Comparison of ENCODE assay signal across 17 cellular contexts in genomic region chr16:15450624-15451023, GRCh38. TPM values are rescaled to one million over a fixed set of nuclear protein-coding genes. Genes with fewer than 3 reads are reported as not detected.
DNase-seq lines count a peak whose midpoint lies in the region; ATAC-seq and TF ChIP-seq lines count a peak whose summit lies in the region.
"Had no signal": no experiment of that assay in that cellular context is flagged by ENCODE, and none has a peak within 500 bp of the region (broad histone marks: within the 10 kb centered on the region; RNA-seq: fewer than 3 reads in every experiment).

No MANE protein-coding gene starts in this region.

- intact Hi-C loops in psoas muscle (cut with DNase I), result no loop called here

- H3K4me1 ChIP-seq in psoas muscle, result no peaks in the 10 kb centered on the region

- POLR2A ChIA-PET in HEK293T (lab: Yijun Ruan, JAX), result no interaction called here

- H3K9me3 ChIP-seq in MG63 (no peaks in the 10 kb centered on the region; the same call in 1 of the 2 replicates), psoas muscle (no peaks in the 10 kb centered on the region)

- DNase-seq in AG10803 (ENCODE audit: low read depth) (peak; percentile 74), MG63 (peak; percentile 41), fibroblast of peridontal ligament (ENCODE audit: extremely low read depth) (peak; percentile 72), psoas muscle (peak in 1 of 2 donors; percentile 54), HEK293T (ENCODE audit: extremely low spot score) (no peak), cerebellum (ENCODE audit: low spot score) (no peak), retina (no peak)
- DNase-seq in activated CD4-positive, alpha-beta T cell treated with anti-CD3 and anti-CD28 coated beads, Interleukin-2, amount 50 U/mL, for 48 hours, result no peak
- DNase-seq: CD8-positive, alpha-beta memory T cell; GF-D8; NCI-H1436; NCI-H2081 treated with DMSO at 0.1 percent for 48 hours; NCI-H2227 treated with DMSO at 0.1 percent for 48 hours; NCI-H526 treated with DMSO at 0.1 percent for 48 hours; NK-92 treated with Interleukin-12 subunit alpha and Interleukin-12 subunit beta, amount 100 ng/mL, for 24 hours; PC-9 had no signal

- H3K36me3 ChIP-seq in MG63, result no peaks in the 10 kb centered on the region
- H3K36me3 ChIP-seq in psoas muscle (ENCODE audit: insufficient read depth in 1 of 2, low read depth in 1 of 2), result no peaks in the 10 kb centered on the region

- no peak overlapping the region for H3K4me3 ChIP-seq in AG10803 (ENCODE audit: low read length)
- H3K4me3 ChIP-seq in MG63, result no peak overlapping the region
- no peak overlapping the region for H3K4me3 ChIP-seq in psoas muscle
- H3K4me3 ChIP-seq: PC-9 had no signal

- H3K27ac ChIP-seq in psoas muscle, result no peak overlapping the region
- H3K27ac ChIP-seq: HL-60, PC-9 had no signal

- TF ChIP-seq CTCF in AG10803 (conservative IDR thresholded peaks at IDR 0.05; ENCODE audit: low read length) (no peak), psoas muscle (IDR thresholded peaks at IDR 0.05) (no peak)

- peak in 3 of 4 donors; percentile 39 to 42 (median 40) for ATAC-seq in psoas muscle

- H3K27me3 ChIP-seq in MG63 (no peaks in the 10 kb centered on the region), psoas muscle (ENCODE audit: insufficient read depth in 3 of 3, low read length in 2 of 3) (no peaks in the 10 kb centered on the region)

- 17 to 41% (median 33%) methylated on average over 6 of the region's 6 CpGs for WGBS in psoas muscle, 3 donors

- CTCF ChIA-PET in HEK293T (lab: Yijun Ruan, JAX), result no interaction called here

TF ChIP-seq in HEK293T, 16 proteins besides CTCF, POLR2A, EP300 and RAD21:
- TF ChIP-seq LEF1 (IDR thresholded peaks at IDR 0.05; ENCODE audit: borderline replicate concordance), result no peak
- TF ChIP-seq ARNT (IDR thresholded peaks at IDR 0.05), result no peak
- TF ChIP-seq SUZ12 (IDR thresholded peaks at IDR 0.05), result no peak
- TF ChIP-seq L3MBTL2 (conservative IDR thresholded peaks at IDR 0.05), result no peak
- TF ChIP-seq HDGF (IDR thresholded peaks at IDR 0.05; ENCODE audit: borderline replicate concordance), result no peak
- no peak for TF ChIP-seq FOXA1 (IDR thresholded peaks at IDR 0.05)
- TF ChIP-seq, protein P1, sequence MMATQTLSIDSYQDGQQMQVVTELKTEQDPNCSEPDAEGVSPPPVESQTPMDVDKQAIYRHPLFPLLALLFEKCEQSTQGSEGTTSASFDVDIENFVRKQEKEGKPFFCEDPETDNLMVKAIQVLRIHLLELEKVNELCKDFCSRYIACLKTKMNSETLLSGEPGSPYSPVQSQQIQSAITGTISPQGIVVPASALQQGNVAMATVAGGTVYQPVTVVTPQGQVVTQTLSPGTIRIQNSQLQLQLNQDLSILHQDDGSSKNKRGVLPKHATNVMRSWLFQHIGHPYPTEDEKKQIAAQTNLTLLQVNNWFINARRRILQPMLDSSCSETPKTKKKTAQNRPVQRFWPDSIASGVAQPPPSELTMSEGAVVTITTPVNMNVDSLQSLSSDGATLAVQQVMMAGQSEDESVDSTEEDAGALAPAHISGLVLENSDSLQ (IDR thresholded peaks at IDR 0.05), result no peak
- TF ChIP-seq BHLHE40 (IDR thresholded peaks at IDR 0.05; ENCODE audit: borderline replicate concordance), result no peak
- no peak for TF ChIP-seq FOXM1 (IDR thresholded peaks at IDR 0.05; ENCODE audit: borderline replicate concordance)

RNA-seq across cellular contexts. Expression of gene BMERB1, which starts 16.2 kb away (rescaled TPM):
- total RNA-seq in MG63 (2014; rRNA removed; shearing (Covaris generic); ENCODE audit: low replicate concordance), result 8.3 and 16.9 TPM in 2 replicates
- total RNA-seq in psoas muscle (100 to 1,000 TPM in 2 of 4 donors, 10 to 100 TPM in 2; 31.3 to 133 (median 84.6) TPM), cerebellum (82.1 TPM)
- 10 to 100 TPM; 26.6 to 83.8 (median 38.3) TPM for polyA plus RNA-seq in psoas muscle

RNA-seq across cellular contexts. Expression of gene MPV17L, which starts 55.1 kb away (rescaled TPM):
- total RNA-seq in MG63 (2014; rRNA removed; shearing (Covaris generic); ENCODE audit: low replicate concordance), result 0.59 and 1.3 TPM in 2 replicates
- total RNA-seq in psoas muscle (10 to 100 TPM in 2 of 4 donors, 1 to 10 TPM in 2; 5.6 to 30.3 (median 16.1) TPM), cerebellum (11.1 TPM)
- 1 to 10 TPM; 5.6 to 9.2 (median 6.3) TPM for polyA plus RNA-seq in psoas muscle

Comparison
In these comparisons a context has a peak if more than half of its experiments do, and no peak if none do; other contexts are left out.
1. DNase-seq: peak in AG10803 (single experiment), MG63 (single experiment) and fibroblast of peridontal ligament (single experiment); none in activated CD4-positive, alpha-beta T cell treated with anti-CD3 and anti-CD28 coated beads, Interleukin-2, amount 50 U/mL, for 48 hours (0 of 2), HEK293T (single experiment), cerebellum (single experiment) and retina (single experiment).